29 cellular contexts compared by ENCODE assay signal in genomic region chr13:105960326-105960725, GRCh38.
"Had no signal": no experiment of that assay in that cellular context is flagged by ENCODE, and none has a peak within 500 bp of the region (broad histone marks: within the 10 kb centered on the region; RNA-seq: fewer than 3 reads in every experiment).

No MANE protein-coding gene starts in this region.

- H3K9me3 Mint-ChIP-seq: activated CD4-positive, alpha-beta T cell treated with anti-CD3 and anti-CD28 coated beads, Interleukin-2, amount 10 ng/mL, durations not matched to agents 7 days and 5 days; activated T-cell treated with anti-CD3 and anti-CD28 coated beads, Interleukin-2, amount 50 U/mL, for 4 hours; activated T-helper 17 cell treated with anti-CD3 and anti-CD28 coated beads, Interleukin-2, amount 50 U/mL, for 72 hours had no signal

- H3K4me3 Mint-ChIP-seq: activated CD4-positive, alpha-beta memory T cell treated with anti-CD3 and anti-CD28 coated beads, Interleukin-2, amount 10 ng/mL, durations not matched to agents 7 days and 5 days; activated CD4-positive, alpha-beta T cell treated with anti-CD3 and anti-CD28 coated beads, Interleukin-2, amount 10 ng/mL, durations not matched to agents 7 days and 5 days; activated T-cell treated with anti-CD3 and anti-CD28 coated beads, Interleukin-2, amount 50 U/mL, for 4 hours; activated T-helper 17 cell treated with anti-CD3 and anti-CD28 coated beads, Interleukin-2, amount 50 U/mL, for 72 hours; immature natural killer cell; mesothelial cell of epicardium; naive thymus-derived CD4-positive, alpha-beta T cell; stimulated activated memory B cell treated with anti-CD40 and anti-IgM and Interleukin-4, amounts not matched to agents 10 μg/mL and 1 μg/mL and 100 μg/mL, for 72 hours had no signal

- DNase-seq: activated CD4-positive, alpha-beta memory T cell treated with anti-CD3 and anti-CD28 coated beads, Interleukin-2, amount 10 ng/mL, durations not matched to agents 7 days and 5 days; activated CD4-positive, alpha-beta T cell treated with anti-CD3 and anti-CD28 coated beads for 1 hour; activated CD4-positive, alpha-beta T cell treated with anti-CD3 and anti-CD28 coated beads, Interleukin-2, amount 10 ng/mL, durations not matched to agents 7 days and 5 days; activated gamma-delta T cell treated with Interleukin-2 at 50 U/mL for 16 hours; activated naive CD4-positive, alpha-beta T cell treated with anti-CD3 and anti-CD28 coated beads, Interleukin-2, amount 50 U/mL, for 16 hours; activated T-cell treated with anti-CD3 and anti-CD28 coated beads, Interleukin-2, amount 50 U/mL, for 4 hours; amniotic stem cell; colonic mucosa; effector CD8-positive, alpha-beta T cell; gastrocnemius medialis; heart left ventricle; immature natural killer cell; kidney; left colon; mammary epithelial cell; naive thymus-derived CD4-positive, alpha-beta T cell; ovary; retina; sigmoid colon; small intestine; stimulated activated CD4-positive, alpha-beta T cell treated with anti-CD3 and anti-CD28 coated beads, Interleukin-1b, Interleukin-23, amount 100 ng/mL, for 48 hours; stimulated activated CD4-positive, alpha-beta T cell treated with anti-CD3 and anti-CD28 coated beads, Interleukin-4, amount 100 ng/mL, for 4 hours; stimulated activated CD8-positive, alpha-beta memory T cell treated with anti-CD3 and anti-CD28 coated beads, Interleukin-4, amount 100 ng/mL, for 48 hours; stomach; tibial artery; upper lobe of right lung had no signal

- H3K27ac Mint-ChIP-seq: activated CD4-positive, alpha-beta memory T cell treated with anti-CD3 and anti-CD28 coated beads, Interleukin-2, amount 10 ng/mL, durations not matched to agents 7 days and 5 days; activated CD4-positive, alpha-beta T cell treated with anti-CD3 and anti-CD28 coated beads, Interleukin-2, amount 10 ng/mL, durations not matched to agents 7 days and 5 days; activated T-helper 17 cell treated with anti-CD3 and anti-CD28 coated beads, Interleukin-2, amount 50 U/mL, for 72 hours; immature natural killer cell; mesothelial cell of epicardium; naive thymus-derived CD4-positive, alpha-beta T cell; stimulated activated memory B cell treated with anti-CD40 and anti-IgM and Interleukin-4, amounts not matched to agents 10 μg/mL and 1 μg/mL and 100 μg/mL, for 72 hours had no signal

- H3K4me1 Mint-ChIP-seq: activated CD4-positive, alpha-beta memory T cell treated with anti-CD3 and anti-CD28 coated beads, Interleukin-2, amount 10 ng/mL, durations not matched to agents 7 days and 5 days; activated CD4-positive, alpha-beta T cell treated with anti-CD3 and anti-CD28 coated beads, Interleukin-2, amount 10 ng/mL, durations not matched to agents 7 days and 5 days; activated T-helper 17 cell treated with anti-CD3 and anti-CD28 coated beads, Interleukin-2, amount 50 U/mL, for 72 hours; immature natural killer cell; naive thymus-derived CD4-positive, alpha-beta T cell; stimulated activated memory B cell treated with anti-CD40 and anti-IgM and Interleukin-4, amounts not matched to agents 10 μg/mL and 1 μg/mL and 100 μg/mL, for 72 hours had no signal

- H3K27me3 Mint-ChIP-seq: activated CD4-positive, alpha-beta memory T cell treated with anti-CD3 and anti-CD28 coated beads, Interleukin-2, amount 10 ng/mL, durations not matched to agents 7 days and 5 days; activated CD4-positive, alpha-beta T cell treated with anti-CD3 and anti-CD28 coated beads, Interleukin-2, amount 10 ng/mL, durations not matched to agents 7 days and 5 days; stimulated activated memory B cell treated with anti-CD40 and anti-IgM and Interleukin-4, amounts not matched to agents 10 μg/mL and 1 μg/mL and 100 μg/mL, for 72 hours had no signal

- H3K36me3 Mint-ChIP-seq: immature natural killer cell; mesothelial cell of epicardium; naive thymus-derived CD4-positive, alpha-beta T cell; stimulated activated memory B cell treated with anti-CD40 and anti-IgM and Interleukin-4, amounts not matched to agents 10 μg/mL and 1 μg/mL and 100 μg/mL, for 72 hours had no signal
